Comparison of ENCODE assay signal across 22 cellular contexts in the genomic region with DNA sequence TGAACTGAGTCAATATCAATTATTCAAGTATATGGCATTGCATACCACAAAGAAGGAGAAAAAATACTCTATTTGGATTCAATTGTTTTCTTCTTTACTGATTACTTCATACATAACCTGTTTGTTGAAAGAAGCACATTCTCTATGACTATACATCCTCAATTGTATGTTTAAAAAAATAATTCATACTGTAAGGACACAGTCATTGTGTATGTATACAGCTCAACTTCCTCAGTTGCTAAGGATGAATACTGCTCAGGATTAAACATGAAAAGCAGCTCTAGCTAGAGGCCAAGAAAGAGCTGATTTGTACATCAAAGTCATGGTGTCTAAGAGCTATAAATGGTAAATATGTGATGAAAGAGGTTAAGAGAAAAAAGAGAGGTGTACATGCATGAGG.
"Had no signal": no experiment of that assay in that cellular context is flagged by ENCODE, and none has a peak within 500 bp of the region (broad histone marks: within the 10 kb centered on the region; RNA-seq: fewer than 3 reads in every experiment).

No MANE protein-coding gene starts in this region.

- H3K36me3 ChIP-seq: tibial nerve had no signal

- H3K4me3 ChIP-seq: dorsolateral prefrontal cortex, tibial nerve, uterus had no signal

- H3K4me3 Mint-ChIP-seq: activated B cell treated with CpG ODN at 0.5 μM for 24 hours; activated CD4-positive, alpha-beta memory T cell treated with anti-CD3 and anti-CD28 coated beads for 36 hours; activated naive CD8-positive, alpha-beta T cell; activated T-helper 1 cell treated with anti-CD3 and anti-CD28 coated beads, Interleukin-12 subunit alpha, Interleukin-12 subunit beta, Interleukin-2, Interleukin-4 antibody, amounts not matched to agents 30 ng/mL and 10 ng/mL and 1 ng/mL, durations not matched to agents 14 hours and 24 hours and 36 hours; nephron; T-cell had no signal

- ATAC-seq: left cardiac atrium; stimulated activated naive CD8-positive, alpha-beta T cell treated with anti-CD3 and anti-CD28 coated beads, Interleukin-15, Interleukin-2, amounts not matched to agents 100 U/mL and 50 U/mL, for 24 hours; T-cell had no signal

- H3K9me3 ChIP-seq: tibial nerve, uterus had no signal

- FAIRE-seq: islet of Langerhans had no signal

- H3K9me3 Mint-ChIP-seq: activated B cell treated with CpG ODN at 0.5 μM for 24 hours; activated CD4-positive, alpha-beta memory T cell treated with anti-CD3 and anti-CD28 coated beads for 36 hours; activated T-helper 1 cell treated with anti-CD3 and anti-CD28 coated beads, Interleukin-12 subunit alpha, Interleukin-12 subunit beta, Interleukin-2, Interleukin-4 antibody, amounts not matched to agents 30 ng/mL and 10 ng/mL and 1 ng/mL, durations not matched to agents 14 hours and 24 hours and 36 hours; nephron; T-cell had no signal

- H3K27ac ChIP-seq: dorsolateral prefrontal cortex, tibial nerve, uterus had no signal

- H3K36me3 Mint-ChIP-seq: activated CD4-positive, alpha-beta memory T cell treated with anti-CD3 and anti-CD28 coated beads for 36 hours; activated naive CD8-positive, alpha-beta T cell; T-cell had no signal

- H3K27ac Mint-ChIP-seq: activated B cell treated with CpG ODN at 0.5 μM for 24 hours; activated CD4-positive, alpha-beta memory T cell treated with anti-CD3 and anti-CD28 coated beads for 36 hours; activated naive CD8-positive, alpha-beta T cell; activated T-helper 1 cell treated with anti-CD3 and anti-CD28 coated beads, Interleukin-12 subunit alpha, Interleukin-12 subunit beta, Interleukin-2, Interleukin-4 antibody, amounts not matched to agents 30 ng/mL and 10 ng/mL and 1 ng/mL, durations not matched to agents 14 hours and 24 hours and 36 hours; nephron; T-cell had no signal

- H3K4me1 Mint-ChIP-seq: nephron had no signal

- H3K4me1 ChIP-seq: uterus had no signal

- DNase-seq: activated B cell treated with CpG ODN at 0.5 μM for 24 hours; activated CD4-positive, alpha-beta memory T cell treated with anti-CD3 and anti-CD28 coated beads for 36 hours; activated CD4-positive, alpha-beta T cell treated with anti-CD3 and anti-CD28 coated beads for 4 hours; activated T-cell treated with anti-CD3 and anti-CD28 coated beads for 4 hours; amniotic stem cell; caudate nucleus; dorsolateral prefrontal cortex; erythroblast; left cardiac atrium; nucleus accumbens; posterior cingulate gyrus; retina; stimulated activated CD8-positive, alpha-beta memory T cell treated with anti-CD3 and anti-CD28 coated beads, Interleukin-4, amount 100 ng/mL, for 48 hours; stimulated activated naive CD8-positive, alpha-beta T cell treated with anti-CD3 and anti-CD28 coated beads, Interleukin-15, Interleukin-2, amounts not matched to agents 100 U/mL and 50 U/mL, for 24 hours; substantia nigra; T-cell; uterus had no signal
